In the genomic region with DNA sequence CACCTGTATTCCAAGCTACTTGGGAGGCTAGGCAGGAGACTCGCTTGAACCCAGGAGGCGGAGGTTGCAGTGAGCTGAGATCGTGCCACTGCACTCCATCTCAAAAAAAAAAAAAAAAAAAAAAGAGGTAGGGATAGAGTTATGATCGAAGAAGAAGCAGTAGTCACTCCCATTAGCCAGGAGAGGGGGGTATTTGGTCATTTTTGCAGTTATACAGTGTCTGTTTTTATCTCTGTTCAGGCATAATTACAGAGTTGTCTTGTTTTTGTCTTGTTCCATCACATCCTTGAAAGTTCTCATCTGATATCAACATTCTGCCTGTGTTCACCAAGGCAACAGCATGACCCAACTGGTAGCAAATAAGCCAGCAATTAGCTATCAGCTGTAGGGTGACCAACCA, we compare ENCODE assay signal across 2 cellular contexts.
TF ChIP-seq lines count a peak whose summit lies in the region.

No MANE protein-coding gene starts in this region.

TF ChIP-seq in H1, 55 proteins besides CTCF, POLR2A, EP300 and RAD21 (continued from another document):
- TF ChIP-seq USF2 (IDR thresholded peaks at IDR 0.05; ENCODE audit: low read length) (no peak), CREB1 (IDR thresholded peaks at IDR 0.05) (no peak), CBX8 (IDR thresholded peaks at IDR 0.05; ENCODE audit: borderline replicate concordance, low read depth, low read length) (no peak), RFX5 (IDR thresholded peaks at IDR 0.05; ENCODE audit: borderline replicate concordance, low read depth, low read length) (no peak), JUND (IDR thresholded peaks at IDR 0.05; ENCODE audit: low read length) (no peak), TBP (IDR thresholded peaks at IDR 0.05; ENCODE audit: low read depth, low read length) (no peak)

TF ChIP-seq in WTC11, 78 proteins besides CTCF, POLR2A, EP300 and RAD21 (continued from another document):
- no peak for TF ChIP-seq AR (CRISPR knock-in tag; IDR thresholded peaks at IDR 0.05)
- TF ChIP-seq FOXP1 (CRISPR knock-in tag; IDR thresholded peaks at IDR 0.05; ENCODE audit: borderline replicate concordance): no peak
- TF ChIP-seq ZNF219 (CRISPR knock-in tag; IDR thresholded peaks at IDR 0.05; ENCODE audit: borderline replicate concordance): no peak
- no peak for TF ChIP-seq FOXJ3 (CRISPR knock-in tag; IDR thresholded peaks at IDR 0.05; ENCODE audit: borderline replicate concordance)
- no peak for TF ChIP-seq JUN (CRISPR knock-in tag; IDR thresholded peaks at IDR 0.05)
- TF ChIP-seq, protein P1, sequence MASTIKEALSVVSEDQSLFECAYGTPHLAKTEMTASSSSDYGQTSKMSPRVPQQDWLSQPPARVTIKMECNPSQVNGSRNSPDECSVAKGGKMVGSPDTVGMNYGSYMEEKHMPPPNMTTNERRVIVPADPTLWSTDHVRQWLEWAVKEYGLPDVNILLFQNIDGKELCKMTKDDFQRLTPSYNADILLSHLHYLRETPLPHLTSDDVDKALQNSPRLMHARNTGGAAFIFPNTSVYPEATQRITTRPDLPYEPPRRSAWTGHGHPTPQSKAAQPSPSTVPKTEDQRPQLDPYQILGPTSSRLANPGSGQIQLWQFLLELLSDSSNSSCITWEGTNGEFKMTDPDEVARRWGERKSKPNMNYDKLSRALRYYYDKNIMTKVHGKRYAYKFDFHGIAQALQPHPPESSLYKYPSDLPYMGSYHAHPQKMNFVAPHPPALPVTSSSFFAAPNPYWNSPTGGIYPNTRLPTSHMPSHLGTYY (CRISPR knock-in tag; IDR thresholded peaks at IDR 0.05): no peak
- TF ChIP-seq, protein P2, sequence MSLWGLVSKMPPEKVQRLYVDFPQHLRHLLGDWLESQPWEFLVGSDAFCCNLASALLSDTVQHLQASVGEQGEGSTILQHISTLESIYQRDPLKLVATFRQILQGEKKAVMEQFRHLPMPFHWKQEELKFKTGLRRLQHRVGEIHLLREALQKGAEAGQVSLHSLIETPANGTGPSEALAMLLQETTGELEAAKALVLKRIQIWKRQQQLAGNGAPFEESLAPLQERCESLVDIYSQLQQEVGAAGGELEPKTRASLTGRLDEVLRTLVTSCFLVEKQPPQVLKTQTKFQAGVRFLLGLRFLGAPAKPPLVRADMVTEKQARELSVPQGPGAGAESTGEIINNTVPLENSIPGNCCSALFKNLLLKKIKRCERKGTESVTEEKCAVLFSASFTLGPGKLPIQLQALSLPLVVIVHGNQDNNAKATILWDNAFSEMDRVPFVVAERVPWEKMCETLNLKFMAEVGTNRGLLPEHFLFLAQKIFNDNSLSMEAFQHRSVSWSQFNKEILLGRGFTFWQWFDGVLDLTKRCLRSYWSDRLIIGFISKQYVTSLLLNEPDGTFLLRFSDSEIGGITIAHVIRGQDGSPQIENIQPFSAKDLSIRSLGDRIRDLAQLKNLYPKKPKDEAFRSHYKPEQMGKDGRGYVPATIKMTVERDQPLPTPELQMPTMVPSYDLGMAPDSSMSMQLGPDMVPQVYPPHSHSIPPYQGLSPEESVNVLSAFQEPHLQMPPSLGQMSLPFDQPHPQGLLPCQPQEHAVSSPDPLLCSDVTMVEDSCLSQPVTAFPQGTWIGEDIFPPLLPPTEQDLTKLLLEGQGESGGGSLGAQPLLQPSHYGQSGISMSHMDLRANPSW (CRISPR knock-in tag; conservative IDR thresholded peaks at IDR 0.05; ENCODE audit: low read depth): no peak
- TF ChIP-seq ZSCAN18 (CRISPR knock-in tag; IDR thresholded peaks at IDR 0.05): no peak
- no peak for TF ChIP-seq MXD4 (CRISPR knock-in tag; IDR thresholded peaks at IDR 0.05; ENCODE audit: borderline replicate concordance)
